In the genomic region with DNA sequence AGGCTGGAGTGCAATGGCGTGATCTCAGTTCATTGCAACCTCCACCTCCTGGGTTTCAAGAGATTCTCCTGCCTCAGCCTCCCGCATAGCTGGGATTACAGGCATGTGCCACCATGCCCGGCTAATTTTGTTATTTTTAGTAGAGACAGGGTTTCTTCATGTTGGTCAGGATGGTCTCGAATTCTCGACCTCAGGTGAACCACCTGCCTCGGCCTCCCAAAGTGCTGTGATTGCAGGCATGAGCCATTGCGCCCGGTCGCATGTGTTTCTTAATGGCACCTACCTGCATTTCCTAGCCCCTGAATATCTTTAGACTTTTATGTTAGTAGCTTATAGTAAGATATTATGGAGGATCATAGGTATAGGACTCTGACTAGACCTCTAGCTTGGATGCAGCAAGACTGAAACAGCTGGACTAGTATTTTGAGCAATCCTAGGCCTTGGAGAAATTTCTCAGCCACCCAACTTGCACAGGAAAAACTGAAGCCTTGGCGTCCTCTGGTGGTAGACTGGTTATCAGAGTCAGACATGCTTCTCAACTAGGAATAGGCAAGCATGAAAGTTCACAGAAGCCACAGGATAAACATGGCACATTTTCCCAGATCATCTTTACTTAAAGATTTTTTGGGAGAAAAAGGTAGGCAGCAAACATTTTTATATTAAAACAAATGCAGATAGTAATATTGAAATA, we compare ENCODE assay signal across 1 cellular context.
TF ChIP-seq lines count a peak whose summit lies in the region.

No MANE protein-coding gene starts in this region.

TF ChIP-seq in WTC11, 78 proteins besides CTCF, POLR2A, EP300 and RAD21 (continued from another document):
- TF ChIP-seq, protein P1, sequence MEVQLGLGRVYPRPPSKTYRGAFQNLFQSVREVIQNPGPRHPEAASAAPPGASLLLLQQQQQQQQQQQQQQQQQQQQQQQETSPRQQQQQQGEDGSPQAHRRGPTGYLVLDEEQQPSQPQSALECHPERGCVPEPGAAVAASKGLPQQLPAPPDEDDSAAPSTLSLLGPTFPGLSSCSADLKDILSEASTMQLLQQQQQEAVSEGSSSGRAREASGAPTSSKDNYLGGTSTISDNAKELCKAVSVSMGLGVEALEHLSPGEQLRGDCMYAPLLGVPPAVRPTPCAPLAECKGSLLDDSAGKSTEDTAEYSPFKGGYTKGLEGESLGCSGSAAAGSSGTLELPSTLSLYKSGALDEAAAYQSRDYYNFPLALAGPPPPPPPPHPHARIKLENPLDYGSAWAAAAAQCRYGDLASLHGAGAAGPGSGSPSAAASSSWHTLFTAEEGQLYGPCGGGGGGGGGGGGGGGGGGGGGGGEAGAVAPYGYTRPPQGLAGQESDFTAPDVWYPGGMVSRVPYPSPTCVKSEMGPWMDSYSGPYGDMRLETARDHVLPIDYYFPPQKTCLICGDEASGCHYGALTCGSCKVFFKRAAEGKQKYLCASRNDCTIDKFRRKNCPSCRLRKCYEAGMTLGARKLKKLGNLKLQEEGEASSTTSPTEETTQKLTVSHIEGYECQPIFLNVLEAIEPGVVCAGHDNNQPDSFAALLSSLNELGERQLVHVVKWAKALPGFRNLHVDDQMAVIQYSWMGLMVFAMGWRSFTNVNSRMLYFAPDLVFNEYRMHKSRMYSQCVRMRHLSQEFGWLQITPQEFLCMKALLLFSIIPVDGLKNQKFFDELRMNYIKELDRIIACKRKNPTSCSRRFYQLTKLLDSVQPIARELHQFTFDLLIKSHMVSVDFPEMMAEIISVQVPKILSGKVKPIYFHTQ (CRISPR knock-in tag; IDR thresholded peaks at IDR 0.05), result no peak
- TF ChIP-seq, protein P2, sequence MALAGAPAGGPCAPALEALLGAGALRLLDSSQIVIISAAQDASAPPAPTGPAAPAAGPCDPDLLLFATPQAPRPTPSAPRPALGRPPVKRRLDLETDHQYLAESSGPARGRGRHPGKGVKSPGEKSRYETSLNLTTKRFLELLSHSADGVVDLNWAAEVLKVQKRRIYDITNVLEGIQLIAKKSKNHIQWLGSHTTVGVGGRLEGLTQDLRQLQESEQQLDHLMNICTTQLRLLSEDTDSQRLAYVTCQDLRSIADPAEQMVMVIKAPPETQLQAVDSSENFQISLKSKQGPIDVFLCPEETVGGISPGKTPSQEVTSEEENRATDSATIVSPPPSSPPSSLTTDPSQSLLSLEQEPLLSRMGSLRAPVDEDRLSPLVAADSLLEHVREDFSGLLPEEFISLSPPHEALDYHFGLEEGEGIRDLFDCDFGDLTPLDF (CRISPR knock-in tag; IDR thresholded peaks at IDR 0.05), result no peak
- TF ChIP-seq ZNF138 (CRISPR knock-in tag; conservative IDR thresholded peaks at IDR 0.05), result no peak
